In the genomic region with DNA sequence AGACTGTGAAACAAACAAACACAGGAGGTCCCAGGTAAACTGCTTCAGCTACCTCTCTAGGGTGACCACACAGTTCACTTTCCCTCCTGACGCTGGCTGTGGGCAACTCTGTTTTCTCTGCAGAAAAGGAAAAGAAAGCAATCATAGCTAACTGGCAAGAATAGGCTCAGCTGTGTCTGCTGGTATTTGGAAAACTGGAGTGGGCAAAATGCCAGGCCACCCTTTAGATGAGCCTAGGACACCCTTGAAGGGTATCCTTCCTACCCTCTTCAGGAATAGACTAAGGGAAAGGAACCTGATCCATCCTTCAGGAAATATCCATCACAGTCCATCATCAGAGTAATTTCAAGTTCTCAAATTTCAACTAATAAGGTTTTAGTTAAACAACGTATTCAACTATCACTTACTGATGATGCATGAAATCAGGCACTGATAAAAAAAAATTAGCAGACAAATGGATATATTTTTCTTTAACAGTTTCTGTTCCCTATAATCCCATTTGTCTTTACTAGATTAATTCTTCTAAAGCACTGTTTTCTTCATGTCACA, we compare ENCODE assay signal across 18 cellular contexts.
DNase-seq lines count a peak whose midpoint lies in the region; ATAC-seq and TF ChIP-seq lines count a peak whose summit lies in the region.
"Had no signal": no experiment of that assay in that cellular context is flagged by ENCODE, and none has a peak within 500 bp of the region (broad histone marks: within the 10 kb centered on the region; RNA-seq: fewer than 3 reads in every experiment).

No MANE protein-coding gene starts in this region.

- H3K9me3 Mint-ChIP-seq in stimulated activated naive CD8-positive, alpha-beta T cell treated with anti-CD3 and anti-CD28 coated beads, Interleukin-15, Interleukin-2, amounts not matched to agents 100 ng/mL and 50 ng/mL, for 24 hours, result peaks cover 3% of the 10 kb centered on the region
- no peaks in the 10 kb centered on the region for H3K9me3 Mint-ChIP-seq in stimulated activated naive CD8-positive, alpha-beta T cell treated with anti-CD3 and anti-CD28 coated beads, Interleukin-15, amount 100 ng/mL, for 72 hours
- H3K9me3 Mint-ChIP-seq in GM23338, result no peaks in the 10 kb centered on the region
- H3K9me3 Mint-ChIP-seq: endodermal cell had no signal

- no peaks in the 10 kb centered on the region for H3F3A ChIP-seq in GM23338 (replicated peaks; ENCODE audit: low read depth)

- H3K27ac Mint-ChIP-seq in stimulated activated naive CD8-positive, alpha-beta T cell treated with anti-CD3 and anti-CD28 coated beads, Interleukin-15, Interleukin-2, amounts not matched to agents 100 ng/mL and 50 ng/mL, for 24 hours, result peak overlapping the region; percentile 29
- H3K27ac Mint-ChIP-seq in stimulated activated naive CD8-positive, alpha-beta T cell treated with anti-CD3 and anti-CD28 coated beads, Interleukin-15, amount 100 ng/mL, for 72 hours, result no peak overlapping the region
- H3K27ac Mint-ChIP-seq in GM23338, result no peak overlapping the region; the same call in 1 of the 2 replicates
- H3K27ac Mint-ChIP-seq: endodermal cell had no signal

- no peaks in the 10 kb centered on the region; the same call in 1 of the 2 replicates for H3K9me2 ChIP-seq in GM23338 (ENCODE audit: insufficient read depth)

- H4K20me1 ChIP-seq in GM23338 (replicated peaks; ENCODE audit: insufficient read depth), result no peaks in the 10 kb centered on the region

- no peaks in the 10 kb centered on the region for H3K27me3 Mint-ChIP-seq in stimulated activated naive CD8-positive, alpha-beta T cell treated with anti-CD3 and anti-CD28 coated beads, Interleukin-15, Interleukin-2, amounts not matched to agents 100 ng/mL and 50 ng/mL, for 24 hours
- H3K27me3 Mint-ChIP-seq in stimulated activated naive CD8-positive, alpha-beta T cell treated with anti-CD3 and anti-CD28 coated beads, Interleukin-15, amount 100 ng/mL, for 72 hours, result no peaks in the 10 kb centered on the region
- no peaks in the 10 kb centered on the region for H3K27me3 Mint-ChIP-seq in GM23338 (ENCODE audit: insufficient read depth, low read depth, poor library complexity)

- no peaks in the 10 kb centered on the region for H3K79me2 ChIP-seq in GM23338 (replicated peaks; ENCODE audit: insufficient read depth)

- H3K27me3 ChIP-seq in thyroid gland (no peaks in the 10 kb centered on the region), GM23338 (ENCODE audit: insufficient read depth) (no peaks in the 10 kb centered on the region), testis (no peaks in the 10 kb centered on the region)
- H3K27me3 ChIP-seq: upper lobe of right lung had no signal

- peak overlapping the region in 2 of 3 donors; percentile 75 to 78 for H3K27ac ChIP-seq in thyroid gland
- H3K27ac ChIP-seq in GM23338 (ENCODE audit: low read depth), result no peak overlapping the region
- H3K27ac ChIP-seq in testis, result no peak overlapping the region
- H3K27ac ChIP-seq: SK-N-MC, upper lobe of right lung had no signal

- TF ChIP-seq POLR2A in thyroid gland (IDR thresholded peaks at IDR 0.05) (no peak), testis (IDR thresholded peaks at IDR 0.05) (no peak)

- H3K36me3 ChIP-seq in thyroid gland (no peaks in the 10 kb centered on the region), GM23338 (ENCODE audit: insufficient read depth) (no peaks in the 10 kb centered on the region), testis (ENCODE audit: low read depth, missing control alignments) (no peaks in the 10 kb centered on the region)
- H3K36me3 ChIP-seq: upper lobe of right lung had no signal

- H3K4me2 ChIP-seq in GM23338, result no peak overlapping the region

- H2AFZ ChIP-seq in GM23338, result no peak overlapping the region

- DNase-seq in stimulated activated naive CD8-positive, alpha-beta T cell treated with anti-CD3 and anti-CD28 coated beads, Interleukin-15, amount 100 ng/mL, for 72 hours, result no peak
- DNase-seq in NCI-H2171 (lab: John Stamatoyannopoulos, UW), result peak; percentile 2
- DNase-seq in dermis blood vessel endothelial cell, result peak; percentile 5
- DNase-seq in thyroid gland, result peak; percentile 58 to 67
- no peak for DNase-seq in GM23338 (ENCODE audit: low spot score)
- DNase-seq in testis, result no peak
- DNase-seq: activated T-cell treated with anti-CD3 and anti-CD28 coated beads, Interleukin-2, amount 50 U/mL, for 48 hours; amniotic stem cell; C1 segment of cervical spinal cord; cerebellar nuclear complex; endodermal cell; mucosa of descending colon; MV-4-11; small intestine; upper lobe of right lung had no signal

- no peak overlapping the region for H3K4me3 ChIP-seq in thyroid gland (replicated peaks in 1 of 3)
- no peak overlapping the region for H3K4me3 ChIP-seq in GM23338
- H3K4me3 ChIP-seq in testis, result no peak overlapping the region
- H3K4me3 ChIP-seq: mucosa of descending colon, SK-N-MC, upper lobe of right lung had no signal

- TF ChIP-seq CTCF in thyroid gland (IDR thresholded peaks at IDR 0.05), result no peak
- no peak for TF ChIP-seq CTCF in GM23338 (conservative IDR thresholded peaks at IDR 0.05; ENCODE audit: low read depth in 2 of 2)
- no peak for TF ChIP-seq CTCF in testis (IDR thresholded peaks at IDR 0.05)

- 26 to 33% methylated on average over 2 of the region's 2 CpGs for WGBS in thyroid gland, 2 donors
- 74 to 81% methylated on average over 2 of the region's 2 CpGs for WGBS in testis, 2 donors

- intact Hi-C loops in thyroid gland (cut with DNase I), result no loop called here
- intact Hi-C loops in testis (cut with DNase I; ENCODE audit: low total_unique reads), result no loop called here

- ATAC-seq in stimulated activated naive CD8-positive, alpha-beta T cell treated with anti-CD3 and anti-CD28 coated beads, Interleukin-15, amount 100 ng/mL, for 72 hours, result no peak
- ATAC-seq in GM23338 (no peak), HG02981 (IDR thresholded peaks at IDR 0.05; ENCODE audit: unreplicated experiment) (no peak)
- ATAC-seq: mucosa of descending colon, upper lobe of right lung had no signal

- H3K4me3 Mint-ChIP-seq in stimulated activated naive CD8-positive, alpha-beta T cell treated with anti-CD3 and anti-CD28 coated beads, Interleukin-15, Interleukin-2, amounts not matched to agents 100 ng/mL and 50 ng/mL, for 24 hours, result no peak overlapping the region
- H3K4me3 Mint-ChIP-seq in stimulated activated naive CD8-positive, alpha-beta T cell treated with anti-CD3 and anti-CD28 coated beads, Interleukin-15, amount 100 ng/mL, for 72 hours, result no peak overlapping the region
- H3K4me3 Mint-ChIP-seq in GM23338, result no peak overlapping the region
- H3K4me3 Mint-ChIP-seq: endodermal cell had no signal

- peaks cover 8 to 19% of the 10 kb centered on the region in 2 donors for H3K4me1 ChIP-seq in thyroid gland
- H3K4me1 ChIP-seq in GM23338 (ENCODE audit: insufficient read depth), result no peaks in the 10 kb centered on the region
- peaks cover 7% of the 10 kb centered on the region for H3K4me1 ChIP-seq in testis
- H3K4me1 ChIP-seq: upper lobe of right lung had no signal

- H3K4me1 Mint-ChIP-seq in stimulated activated naive CD8-positive, alpha-beta T cell treated with anti-CD3 and anti-CD28 coated beads, Interleukin-15, Interleukin-2, amounts not matched to agents 100 ng/mL and 50 ng/mL, for 24 hours (ENCODE audit: low read depth), result peaks cover 51% of the 10 kb centered on the region
- H3K4me1 Mint-ChIP-seq in stimulated activated naive CD8-positive, alpha-beta T cell treated with anti-CD3 and anti-CD28 coated beads, Interleukin-15, amount 100 ng/mL, for 72 hours, result peaks cover 36% of the 10 kb centered on the region
- peaks cover 4% of the 10 kb centered on the region for H3K4me1 Mint-ChIP-seq in GM23338

- H3K36me3 Mint-ChIP-seq in stimulated activated naive CD8-positive, alpha-beta T cell treated with anti-CD3 and anti-CD28 coated beads, Interleukin-15, Interleukin-2, amounts not matched to agents 100 ng/mL and 50 ng/mL, for 24 hours (ENCODE audit: low read depth), result peaks cover 52% of the 10 kb centered on the region
- H3K36me3 Mint-ChIP-seq in GM23338 (ENCODE audit: low read depth), result no peaks in the 10 kb centered on the region

- H3K9me3 ChIP-seq in thyroid gland, result no peaks in the 10 kb centered on the region
- H3K9me3 ChIP-seq in testis, result no peaks in the 10 kb centered on the region
- H3K9me3 ChIP-seq: mucosa of descending colon, upper lobe of right lung had no signal

TF ChIP-seq in GM23338, 12 proteins besides CTCF, POLR2A, EP300 and RAD21 (continues in another document):
- TF ChIP-seq NANOG (IDR thresholded peaks at IDR 0.05; ENCODE audit: borderline replicate concordance), result no peak

Comparison
In these comparisons a context has a peak if more than half of its experiments do, and no peak if none do; other contexts are left out.
1. DNase-seq: peak in NCI-H2171 (single experiment), dermis blood vessel endothelial cell (single experiment) and thyroid gland (2 of 2); none in stimulated activated naive CD8-positive, alpha-beta T cell treated with anti-CD3 and anti-CD28 coated beads, Interleukin-15, amount 100 ng/mL, for 72 hours (0 of 2), GM23338 (single experiment) and testis (single experiment).
2. H3K27ac ChIP-seq: peak in thyroid gland (2 of 3); none in GM23338 (single experiment) and testis (0 of 2).